In the genomic region with DNA sequence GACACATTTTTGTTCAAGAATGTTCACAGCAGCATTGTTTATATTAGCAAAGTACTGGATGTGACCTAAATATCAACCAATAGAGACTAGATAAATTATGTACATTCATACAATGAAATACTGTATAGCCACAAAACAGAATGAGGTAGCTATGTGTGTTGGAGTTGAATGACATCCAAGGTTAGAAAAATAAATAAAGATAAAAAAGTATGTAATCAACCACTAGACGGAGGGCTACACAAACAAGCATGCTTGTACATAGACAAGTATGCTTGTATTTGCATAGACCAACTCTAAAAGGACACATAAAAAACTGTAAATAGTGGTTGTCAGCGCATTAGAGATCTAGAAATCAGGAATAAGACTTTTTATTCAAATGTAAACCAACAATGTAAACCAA, we compare ENCODE assay signal across 8 cellular contexts. TPM values are rescaled to one million over a fixed set of nuclear protein-coding genes. Genes with fewer than 3 reads are reported as not detected.
A peak's percentile ranks its signal among the peaks of the same experiment; 100 is the strongest.
DNase-seq lines count a peak whose midpoint lies in the region; ATAC-seq, FAIRE-seq and TF ChIP-seq lines count a peak whose summit lies in the region.

No MANE protein-coding gene starts in this region.

- H3K4me1 ChIP-seq in NT2/D1 (ENCODE audit: insufficient read depth, insufficient read length) (no peaks in the 10 kb centered on the region), osteoblast (ENCODE audit: insufficient read depth, low read length) (peaks cover 30% of the 10 kb centered on the region)

- H3K79me2 ChIP-seq in osteoblast (ENCODE audit: insufficient read depth, low read length), result peaks cover 74% of the 10 kb centered on the region

- no TSS peak for BruUV-seq in Calu3 (replicated peaks; lab: Mats Ljungman, UMichigan)

- H3K4me3 Mint-ChIP-seq in Calu3 (ENCODE audit: low read depth, unreplicated experiment), result peak overlapping the region; percentile 80
- H3K4me3 Mint-ChIP-seq in effector memory CD8-positive, alpha-beta T cell, result peak overlapping the region; percentile 95 to 98

- FAIRE-seq in frontal cortex (lab: Jason Lieb, UNC), result no peak

- no peak for TF ChIP-seq CTCF in Calu3 (IDR thresholded peaks at IDR 0.05; ENCODE audit: unreplicated experiment)
- no peak for TF ChIP-seq CTCF in osteoblast (IDR thresholded peaks at IDR 0.05; ENCODE audit: extremely low read depth, low read depth, low read length)

- H3K36me3 ChIP-seq in NT2/D1 (ENCODE audit: insufficient read depth, insufficient read length, low read length) (peaks cover 56% of the 10 kb centered on the region), osteoblast (ENCODE audit: insufficient read depth, low read length) (peaks cover 43% of the 10 kb centered on the region)

- no peak overlapping the region for H3K9ac ChIP-seq in NT2/D1 (ENCODE audit: insufficient read length, low read depth)

- no peak overlapping the region for H2AFZ ChIP-seq in osteoblast (ENCODE audit: low read length)

- H3K4me3 ChIP-seq in NT2/D1 (ENCODE audit: insufficient read length, low read depth) (peak overlapping the region; percentile 27), osteoblast (ENCODE audit: insufficient read depth, low read length) (peak overlapping the region; percentile 93)

- CTCF ChIA-PET in Calu3 (lab: Charles Lee), result interaction anchor here (0.5 to 1.2 kb wide), 2 partner anchors 9 to 56 kb away, joined by 3 read pairs; no protein-coding TSS in a partner anchor

- H3K4me2 ChIP-seq in osteoblast (ENCODE audit: insufficient read depth, low read length), result peak overlapping the region; percentile 98

- H3K27me3 ChIP-seq in NT2/D1 (ENCODE audit: insufficient read depth, insufficient read length), result no peaks in the 10 kb centered on the region
- H3K27me3 ChIP-seq in osteoblast (ENCODE audit: insufficient read depth, low read length), result no peaks in the 10 kb centered on the region

- DNase-seq in Calu3 (no peak), NT2/D1 (ENCODE audit: low read depth, low spot score) (no peak), osteoblast (ENCODE audit: insufficient read length, low spot score, missing footprints) (no peak), frontal cortex (ENCODE audit: low spot score in 2 of 2) (no peak)
- no peak for DNase-seq in effector memory CD8-positive, alpha-beta T cell

- peak overlapping the region; percentile 78 for H3K27ac Mint-ChIP-seq in Calu3 (ENCODE audit: unreplicated experiment)
- peak overlapping the region in 1 of 2 donors; percentile 98 for H3K27ac Mint-ChIP-seq in effector memory CD8-positive, alpha-beta T cell

- peaks cover 88% of the 10 kb centered on the region for H3K36me3 Mint-ChIP-seq in Calu3 (ENCODE audit: insufficient read depth, unreplicated experiment)
- H3K36me3 Mint-ChIP-seq in effector memory CD8-positive, alpha-beta T cell (ENCODE audit: insufficient read depth), result peaks cover 26% of the 10 kb centered on the region

- intact Hi-C loops in Calu3 (cut with micrococcal nuclease; ENCODE audit: unreplicated experiment), result loop anchor here (5.0 kb wide), 1 partner anchor 301 kb away; a partner anchor contains a TSS

- peak overlapping the region; percentile 90 for H3K27ac ChIP-seq in osteoblast (ENCODE audit: low read depth, low read length)

- H4K20me1 ChIP-seq in osteoblast (ENCODE audit: insufficient read depth, low read length), result peaks cover 61% of the 10 kb centered on the region

- no peak for ATAC-seq in effector memory CD8-positive, alpha-beta T cell (replicated peaks)
- ATAC-seq in GM18907 (IDR thresholded peaks at IDR 0.05; ENCODE audit: unreplicated experiment) (no peak), HG03280 (IDR thresholded peaks at IDR 0.05; ENCODE audit: unreplicated experiment) (no peak), HG02852 (IDR thresholded peaks at IDR 0.05; ENCODE audit: unreplicated experiment) (no peak)

- H3K9me3 Mint-ChIP-seq in Calu3 (ENCODE audit: low read depth, unreplicated experiment), result no peaks in the 10 kb centered on the region
- peaks cover 0 to 1% of the 10 kb centered on the region in 2 donors for H3K9me3 Mint-ChIP-seq in effector memory CD8-positive, alpha-beta T cell

- peaks cover 9% of the 10 kb centered on the region for H3K9me3 ChIP-seq in NT2/D1 (ENCODE audit: insufficient read depth, low read length)
- H3K9me3 ChIP-seq in osteoblast (ENCODE audit: low read depth, low read length), result peaks cover 3% of the 10 kb centered on the region

- H3K27me3 Mint-ChIP-seq in Calu3 (ENCODE audit: unreplicated experiment), result no peaks in the 10 kb centered on the region
- no peaks in the 10 kb centered on the region for H3K27me3 Mint-ChIP-seq in effector memory CD8-positive, alpha-beta T cell

- H3K4me1 Mint-ChIP-seq in Calu3 (ENCODE audit: low read depth, unreplicated experiment), result peaks cover 46% of the 10 kb centered on the region
- peaks cover 55 to 72% of the 10 kb centered on the region in 2 donors for H3K4me1 Mint-ChIP-seq in effector memory CD8-positive, alpha-beta T cell (ENCODE audit: low read depth in 2 of 2)

RNA-seq across cellular contexts. Expression of a gene that starts 3.0 kb away (rescaled TPM):
- 42.8 and 45.9 TPM in 2 replicates for total RNA-seq in Calu3 (2022)
- 17.1 and 17.4 TPM in 2 replicates for total RNA-seq in osteoblast
- total RNA-seq in frontal cortex, result 62.8 TPM
